1 cellular context compared by ENCODE assay signal in the genomic region with DNA sequence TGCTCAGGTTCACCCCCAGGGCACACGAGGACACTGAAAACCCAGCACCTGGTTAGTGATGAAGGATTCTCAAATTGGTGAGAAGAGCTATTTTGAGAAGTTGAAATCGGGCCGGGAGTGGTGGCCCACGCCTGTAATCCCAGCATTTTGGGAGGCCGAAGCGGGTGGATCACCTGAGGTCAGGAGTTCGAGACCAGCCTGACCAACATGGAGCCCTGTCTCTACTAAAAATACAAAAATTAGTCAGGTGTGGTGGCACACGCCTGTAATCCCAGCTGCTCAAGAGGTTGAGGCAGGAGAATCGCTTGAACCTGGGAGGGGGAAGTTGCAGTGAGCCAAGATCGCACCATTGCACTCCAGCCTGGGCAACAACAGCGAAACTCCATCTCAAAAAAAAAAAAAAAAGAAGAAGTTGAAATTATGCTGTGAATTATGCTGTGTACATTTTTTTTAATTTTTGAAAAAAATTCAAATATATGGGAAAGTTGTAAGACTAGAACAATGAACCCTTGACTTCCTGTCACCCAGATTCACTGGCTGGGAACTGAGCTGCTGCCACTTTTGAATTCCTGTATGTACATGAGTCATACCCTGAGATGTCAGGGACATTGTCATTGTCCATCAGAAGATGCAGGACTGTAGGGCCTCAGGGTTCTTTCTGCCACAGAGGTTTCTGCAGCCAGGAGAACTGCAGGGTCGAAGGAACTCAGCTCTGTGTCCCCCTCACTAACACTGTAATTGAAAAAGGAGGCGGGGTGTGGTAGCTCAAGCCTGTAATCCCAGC.
A peak's percentile ranks its signal among the peaks of the same experiment; 100 is the strongest.
TF ChIP-seq lines count a peak whose summit lies in the region.

No MANE protein-coding gene starts in this region.

TF ChIP-seq in HepG2, 621 proteins besides CTCF, POLR2A, EP300 and RAD21:
- TF ChIP-seq ZNF331 (CRISPR knock-in tag; IDR thresholded peaks at IDR 0.05): no peak
- TF ChIP-seq ZNF556 (CRISPR knock-in tag; IDR thresholded peaks at IDR 0.05; ENCODE audit: borderline replicate concordance): no peak
- peak; percentile 21 for TF ChIP-seq TEAD3 (CRISPR knock-in tag; optimal IDR thresholded peaks at IDR 0.05; ENCODE audit: borderline replicate concordance)
- TF ChIP-seq FOSL2 (CRISPR knock-in tag; IDR thresholded peaks at IDR 0.05): peak; percentile 61
- TF ChIP-seq IKZF4 (CRISPR knock-in tag; IDR thresholded peaks at IDR 0.05; ENCODE audit: borderline replicate concordance, low read depth, not compliant biosample characterization): no peak
- TF ChIP-seq ZNF749 (CRISPR knock-in tag; IDR thresholded peaks at IDR 0.05; ENCODE audit: borderline replicate concordance): no peak
- no peak for TF ChIP-seq GLI4 (CRISPR knock-in tag; IDR thresholded peaks at IDR 0.05; ENCODE audit: borderline replicate concordance)
- TF ChIP-seq MYNN (CRISPR knock-in tag; IDR thresholded peaks at IDR 0.05; ENCODE audit: low read depth): no peak
- TF ChIP-seq ZNF451 (CRISPR knock-in tag; IDR thresholded peaks at IDR 0.05): no peak
- no peak for TF ChIP-seq ZIK1 (CRISPR knock-in tag; IDR thresholded peaks at IDR 0.05; ENCODE audit: borderline replicate concordance, low read depth)
- TF ChIP-seq NBN (conservative IDR thresholded peaks at IDR 0.05): no peak
- no peak for TF ChIP-seq BRD4 (CRISPR knock-in tag; IDR thresholded peaks at IDR 0.05)
- TF ChIP-seq, protein P1, sequence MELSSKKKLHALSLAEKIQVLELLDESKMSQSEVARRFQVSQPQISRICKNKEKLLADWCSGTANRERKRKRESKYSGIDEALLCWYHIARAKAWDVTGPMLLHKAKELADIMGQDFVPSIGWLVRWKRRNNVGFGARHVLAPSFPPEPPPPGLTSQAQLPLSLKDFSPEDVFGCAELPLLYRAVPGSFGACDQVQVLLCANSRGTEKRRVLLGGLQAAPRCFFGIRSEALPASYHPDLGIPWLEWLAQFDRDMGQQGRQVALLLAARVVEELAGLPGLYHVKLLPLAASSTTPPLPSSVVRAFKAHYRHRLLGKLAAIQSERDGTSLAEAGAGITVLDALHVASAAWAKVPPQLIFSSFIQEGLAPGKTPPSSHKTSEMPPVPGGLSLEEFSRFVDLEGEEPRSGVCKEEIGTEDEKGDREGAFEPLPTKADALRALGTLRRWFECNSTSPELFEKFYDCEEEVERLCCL (CRISPR knock-in tag; IDR thresholded peaks at IDR 0.05; ENCODE audit: borderline replicate concordance): no peak
- TF ChIP-seq NFKB2 (CRISPR knock-in tag; IDR thresholded peaks at IDR 0.05; ENCODE audit: borderline replicate concordance): no peak
